Comparison of ENCODE assay signal across 10 cellular contexts in genomic region chr12:63319386-63319785, GRCh38.
DNase-seq lines count a peak whose midpoint lies in the region; ATAC-seq and TF ChIP-seq lines count a peak whose summit lies in the region.
"Had no signal": no experiment of that assay in that cellular context is flagged by ENCODE, and none has a peak within 500 bp of the region (broad histone marks: within the 10 kb centered on the region; RNA-seq: fewer than 3 reads in every experiment).

No MANE protein-coding gene starts in this region.

- no peaks in the 10 kb centered on the region for H3K79me2 ChIP-seq in hepatocyte

- H3K27ac ChIP-seq in hepatocyte (no peak overlapping the region), gastrocnemius medialis (no peak overlapping the region)

- no peak overlapping the region for H2AFZ ChIP-seq in hepatocyte

- ATAC-seq in GM18508 (IDR thresholded peaks at IDR 0.05; ENCODE audit: insufficient read depth, unreplicated experiment) (peak; percentile 86), gastrocnemius medialis (no peak), HG03045 (IDR thresholded peaks at IDR 0.05; ENCODE audit: unreplicated experiment) (no peak)

- no peaks in the 10 kb centered on the region for H3K9me3 ChIP-seq in hepatocyte (ENCODE audit: low read depth)
- H3K9me3 ChIP-seq in gastrocnemius medialis: no peaks in the 10 kb centered on the region

- peak; percentile 20 for DNase-seq in H7
- DNase-seq in NB4 (ENCODE audit: low read depth): peak; percentile 31
- peak; percentile 40 for DNase-seq in hepatocyte (ENCODE audit: low spot score)
- DNase-seq in NCI-H1436 (lab: John Stamatoyannopoulos, UW): no peak
- DNase-seq in MV-4-11 (lab: John Stamatoyannopoulos, UW): no peak
- no peak for DNase-seq in gastrocnemius medialis
- DNase-seq: effector CD4-positive, alpha-beta T cell; NCI-H1048 had no signal

- TF ChIP-seq POLR2A in NB4 (IDR thresholded peaks at IDR 0.05; ENCODE audit: extremely low read depth, insufficient read length) (no peak), gastrocnemius medialis (IDR thresholded peaks at IDR 0.05) (no peak)

- in situ Hi-C loops in gastrocnemius medialis (cut with MboI; ENCODE audit: low sequenced_read_pairs in 4 of 4): no loop called here

- TF ChIP-seq CTCF in NB4 (IDR thresholded peaks at IDR 0.05; ENCODE audit: low read depth, low read length): peak; percentile 7
- TF ChIP-seq CTCF in hepatocyte (IDR thresholded peaks at IDR 0.05; ENCODE audit: poor library complexity): peak; percentile 26
- no peak for TF ChIP-seq CTCF in gastrocnemius medialis (IDR thresholded peaks at IDR 0.05 in 4 of 5, conservative IDR thresholded peaks at IDR 0.05 in 1 of 5)

- no peaks in the 10 kb centered on the region for H3K9me2 ChIP-seq in hepatocyte (replicated peaks; ENCODE audit: insufficient read depth)

- no peak overlapping the region for H3K4me2 ChIP-seq in hepatocyte

- intact Hi-C loops in gastrocnemius medialis (cut with DNase I; ENCODE audit: low total_unique reads): no loop called here

- H3K4me1 ChIP-seq in hepatocyte (ENCODE audit: insufficient read depth): no peaks in the 10 kb centered on the region
- H3K4me1 ChIP-seq in gastrocnemius medialis: no peaks in the 10 kb centered on the region

- H3K36me3 ChIP-seq in H7 (replicated peaks; ENCODE audit: control insufficient read depth, insufficient read depth, low read length): no peaks in the 10 kb centered on the region
- no peaks in the 10 kb centered on the region for H3K36me3 ChIP-seq in hepatocyte (replicated peaks; ENCODE audit: insufficient read depth, low read depth)
- no peaks in the 10 kb centered on the region for H3K36me3 ChIP-seq in gastrocnemius medialis

- no peaks in the 10 kb centered on the region for H3K27me3 ChIP-seq in H7 (ENCODE audit: control insufficient read depth, insufficient read depth, low read length)
- H3K27me3 ChIP-seq in hepatocyte: no peaks in the 10 kb centered on the region
- H3K27me3 ChIP-seq in gastrocnemius medialis: no peaks in the 10 kb centered on the region

- no peak overlapping the region for H3K4me3 ChIP-seq in H7 (ENCODE audit: insufficient read depth, low read depth, low read length)
- no peak overlapping the region for H3K4me3 ChIP-seq in NB4 (ENCODE audit: low read depth, low read length)
- no peak overlapping the region for H3K4me3 ChIP-seq in hepatocyte
- no peak overlapping the region for H3K4me3 ChIP-seq in gastrocnemius medialis

- no peaks in the 10 kb centered on the region for H4K20me1 ChIP-seq in hepatocyte (ENCODE audit: insufficient read depth, poor library complexity, severe bottlenecking)

Comparison
In these comparisons a context has a peak if more than half of its experiments do, and no peak if none do; other contexts are left out.
1. DNase-seq: peak in H7 (single experiment), NB4 (single experiment) and hepatocyte (single experiment); none in NCI-H1436 (single experiment), MV-4-11 (single experiment) and gastrocnemius medialis (0 of 2).
2. CTCF ChIP-seq: peak in NB4 (single experiment) and hepatocyte (single experiment); none in gastrocnemius medialis (0 of 5).